8 cellular contexts compared by ENCODE assay signal in genomic region chr17:35449371-35449931, GRCh38. TPM values are rescaled to one million over a fixed set of nuclear protein-coding genes. Genes with fewer than 3 reads are reported as not detected.
DNase-seq lines count a peak whose midpoint lies in the region; ATAC-seq and TF ChIP-seq lines count a peak whose summit lies in the region.

No MANE protein-coding gene starts in this region.

- peak overlapping the region in 1 of 2 donors; percentile 21 for H3K27ac ChIP-seq in thoracic aorta

- TF ChIP-seq CTCF in thoracic aorta (IDR thresholded peaks at IDR 0.05): no peak

- H3K4me1 ChIP-seq in thoracic aorta (ENCODE audit: control insufficient read depth in 1 of 2, low read depth in 2 of 2): peaks cover 0 to 10% of the 10 kb centered on the region in 2 donors

- intact Hi-C loops in activated T-helper 2 cell treated with anti-CD3 and anti-CD28 coated beads, Interferon-gamma antibody, Interleukin-2, Interleukin-4, amounts not matched to agents 10 μg/mL and 5 μg/mL and 100 μg/mL, durations not matched to agents 14 hours and 24 hours and 36 hours (cut with micrococcal nuclease): loop anchor here (2.0 to 10.0 kb wide), 6 partner anchors 17 to 237 kb away; partner anchors contain the start of genes AP2B1, SLFN12 and SLFN5

- H3K4me3 Mint-ChIP-seq in activated T-helper 2 cell treated with anti-CD3 and anti-CD28 coated beads, Interferon-gamma antibody, Interleukin-2, Interleukin-4, amounts not matched to agents 10 μg/mL and 5 μg/mL and 100 μg/mL, durations not matched to agents 14 hours and 24 hours and 36 hours (ENCODE audit: low read depth): no peak overlapping the region

- peaks cover 55% of the 10 kb centered on the region for H3K36me3 Mint-ChIP-seq in activated T-helper 2 cell treated with anti-CD3 and anti-CD28 coated beads, Interferon-gamma antibody, Interleukin-2, Interleukin-4, amounts not matched to agents 10 μg/mL and 5 μg/mL and 100 μg/mL, durations not matched to agents 14 hours and 24 hours and 36 hours (ENCODE audit: low read depth)

- H3K36me3 ChIP-seq in thoracic aorta: no peaks in the 10 kb centered on the region

- peaks cover 15% of the 10 kb centered on the region for H3K4me1 Mint-ChIP-seq in activated T-helper 2 cell treated with anti-CD3 and anti-CD28 coated beads, Interferon-gamma antibody, Interleukin-2, Interleukin-4, amounts not matched to agents 10 μg/mL and 5 μg/mL and 100 μg/mL, durations not matched to agents 14 hours and 24 hours and 36 hours (ENCODE audit: low read depth)

- peak overlapping the region; percentile 38 for H3K27ac Mint-ChIP-seq in activated T-helper 2 cell treated with anti-CD3 and anti-CD28 coated beads, Interferon-gamma antibody, Interleukin-2, Interleukin-4, amounts not matched to agents 10 μg/mL and 5 μg/mL and 100 μg/mL, durations not matched to agents 14 hours and 24 hours and 36 hours

- no peaks in the 10 kb centered on the region for H3K9me3 Mint-ChIP-seq in activated T-helper 2 cell treated with anti-CD3 and anti-CD28 coated beads, Interferon-gamma antibody, Interleukin-2, Interleukin-4, amounts not matched to agents 10 μg/mL and 5 μg/mL and 100 μg/mL, durations not matched to agents 14 hours and 24 hours and 36 hours

- no peaks in the 10 kb centered on the region for H3K27me3 ChIP-seq in thoracic aorta (replicated peaks; ENCODE audit: insufficient read depth)

- H3K9me3 ChIP-seq in thoracic aorta: no peaks in the 10 kb centered on the region

- ATAC-seq in thoracic aorta (ENCODE audit: insufficient number of reproducible peaks, low FRiP score, low read depth) (no peak), HG03565 (IDR thresholded peaks at IDR 0.05; ENCODE audit: unreplicated experiment) (no peak), HG02763 (IDR thresholded peaks at IDR 0.05; ENCODE audit: unreplicated experiment) (no peak)

- DNase-seq in NK-92 treated with Interleukin-12 subunit alpha and Interleukin-12 subunit beta, amount 100 ng/mL, for 24 hours (lab: John Stamatoyannopoulos, UW): peak; percentile 89
- DNase-seq in NK-92 (lab: John Stamatoyannopoulos, UW; ENCODE audit: unreplicated experiment) (no peak), iPS-NIHi7 (ENCODE audit: extremely low spot score) (peak; percentile 30), thoracic aorta (ENCODE audit: low spot score) (no peak), COR-L47 (lab: John Stamatoyannopoulos, UW) (no peak)
- DNase-seq in activated T-helper 2 cell treated with anti-CD3 and anti-CD28 coated beads, Interferon-gamma antibody, Interleukin-2, Interleukin-4, amounts not matched to agents 10 μg/mL and 5 μg/mL and 100 μg/mL, durations not matched to agents 14 hours and 24 hours and 36 hours (ENCODE audit: low spot score): no peak

- H3K27me3 Mint-ChIP-seq in activated T-helper 2 cell treated with anti-CD3 and anti-CD28 coated beads, Interferon-gamma antibody, Interleukin-2, Interleukin-4, amounts not matched to agents 10 μg/mL and 5 μg/mL and 100 μg/mL, durations not matched to agents 14 hours and 24 hours and 36 hours (ENCODE audit: low read depth): no peaks in the 10 kb centered on the region

- H3K4me3 ChIP-seq in thoracic aorta: peak overlapping the region; percentile 82

RNA-seq across cellular contexts. Expression of gene SLFN13, which starts 0.9 kb away (rescaled TPM):
- total RNA-seq in activated T-helper 2 cell treated with anti-CD3 and anti-CD28 coated beads, Interferon-gamma antibody, Interleukin-2, Interleukin-4, amounts not matched to agents 10 μg/mL and 5 μg/mL and 100 μg/mL, durations not matched to agents 14 hours and 24 hours and 36 hours: 41.9 and 42.6 TPM in 2 replicates
- 10 to 100 TPM; 10.7 to 28.9 TPM for total RNA-seq in thoracic aorta

RNA-seq across cellular contexts. Expression of gene SLFN12, which starts 17.2 kb away (rescaled TPM):
- 7.5 and 8.8 TPM in 2 replicates for total RNA-seq in activated T-helper 2 cell treated with anti-CD3 and anti-CD28 coated beads, Interferon-gamma antibody, Interleukin-2, Interleukin-4, amounts not matched to agents 10 μg/mL and 5 μg/mL and 100 μg/mL, durations not matched to agents 14 hours and 24 hours and 36 hours
- total RNA-seq in thoracic aorta: 10 to 100 TPM; 10.4 to 25.3 TPM

Comparison
In these comparisons a context has a peak if more than half of its experiments do, and no peak if none do; other contexts are left out.
1. DNase-seq: peak in NK-92 treated with Interleukin-12 subunit alpha and Interleukin-12 subunit beta, amount 100 ng/mL, for 24 hours (single experiment) and iPS-NIHi7 (single experiment); none in NK-92 (single experiment), activated T-helper 2 cell treated with anti-CD3 and anti-CD28 coated beads, Interferon-gamma antibody, Interleukin-2, Interleukin-4, amounts not matched to agents 10 μg/mL and 5 μg/mL and 100 μg/mL, durations not matched to agents 14 hours and 24 hours and 36 hours (single experiment), thoracic aorta (single experiment) and COR-L47 (single experiment).